In the genomic region with DNA sequence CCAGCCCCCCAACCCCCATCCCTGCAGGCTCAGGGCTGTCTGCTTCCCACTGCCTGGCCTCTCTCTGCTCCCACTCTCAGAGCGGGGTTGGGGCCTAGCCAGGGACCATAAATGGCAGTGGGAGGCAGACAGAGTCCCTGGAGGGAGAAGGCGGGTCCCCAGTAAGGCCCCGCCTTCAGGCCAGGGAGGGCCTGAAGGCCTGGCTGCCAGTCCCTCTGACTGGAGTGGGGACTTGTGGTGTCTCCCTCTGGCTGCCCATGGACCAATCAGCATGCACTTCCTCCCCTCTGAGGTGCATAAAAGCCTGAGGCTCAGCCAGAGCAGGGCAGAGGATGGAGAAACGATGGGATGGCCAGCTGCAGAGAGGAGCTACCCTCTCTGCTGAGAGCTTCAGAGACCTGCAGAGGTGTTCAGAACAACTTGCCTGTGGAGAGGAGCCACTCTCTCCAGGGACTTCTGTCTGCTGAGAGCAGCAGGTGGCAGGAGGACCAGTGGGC, we compare ENCODE assay signal across 16 cellular contexts. TPM values are rescaled to one million over a fixed set of nuclear protein-coding genes. Genes with fewer than 3 reads are reported as not detected.
DNase-seq lines count a peak whose midpoint lies in the region; ATAC-seq and TF ChIP-seq lines count a peak whose summit lies in the region.
"Had no signal": no experiment of that assay in that cellular context is flagged by ENCODE, and none has a peak within 500 bp of the region (broad histone marks: within the 10 kb centered on the region; RNA-seq: fewer than 3 reads in every experiment).

No MANE protein-coding gene starts in this region.

- peaks cover 6% of the 10 kb centered on the region for H3K4me1 Mint-ChIP-seq in neural progenitor cell

- no peak overlapping the region for H3K4me2 ChIP-seq in neural progenitor cell

- no peaks in the 10 kb centered on the region for H3K79me2 ChIP-seq in neural progenitor cell (ENCODE audit: low read depth)

- H3K4me3 Mint-ChIP-seq in neural progenitor cell: no peak overlapping the region
- H3K4me3 Mint-ChIP-seq: memory B cell had no signal

- no peak overlapping the region for H3K27ac Mint-ChIP-seq in neural progenitor cell
- H3K27ac Mint-ChIP-seq: memory B cell had no signal

- H3K9ac ChIP-seq in neural progenitor cell: no peak overlapping the region

- TF ChIP-seq POLR2A in gastroesophageal sphincter (IDR thresholded peaks at IDR 0.05): no peak

- H3F3A ChIP-seq in neural progenitor cell (ENCODE audit: low read depth): no peaks in the 10 kb centered on the region

- no peaks in the 10 kb centered on the region for H3K9me3 Mint-ChIP-seq in neural progenitor cell

- peak overlapping the region; percentile 63 for H2AFZ ChIP-seq in neural progenitor cell (replicated peaks)

- TF ChIP-seq CTCF in gastroesophageal sphincter (IDR thresholded peaks at IDR 0.05) (no peak), neural progenitor cell (IDR thresholded peaks at IDR 0.05) (no peak)

- no peaks in the 10 kb centered on the region for H3K9me3 ChIP-seq in gastroesophageal sphincter
- no peaks in the 10 kb centered on the region for H3K9me3 ChIP-seq in neural progenitor cell (ENCODE audit: low read depth)
- H3K9me3 ChIP-seq: Peyer's patch, suprapubic skin had no signal

- H3K36me3 Mint-ChIP-seq in neural progenitor cell: no peaks in the 10 kb centered on the region
- H3K36me3 Mint-ChIP-seq: memory B cell had no signal

- no peaks in the 10 kb centered on the region for H4K20me1 ChIP-seq in neural progenitor cell (ENCODE audit: low read depth)

- H3K27ac ChIP-seq in gastroesophageal sphincter: no peak overlapping the region
- H3K27ac ChIP-seq in neural progenitor cell: no peak overlapping the region
- H3K27ac ChIP-seq: Peyer's patch, suprapubic skin, VCaP had no signal

- DNase-seq in G401 (ENCODE audit: low spot score): peak; percentile 3
- peak; percentile 16 for DNase-seq in M059J (ENCODE audit: low read depth)
- peak; percentile 58 for DNase-seq in neural progenitor cell (ENCODE audit: low spot score)
- no peak for DNase-seq in NCI-H1930 (lab: John Stamatoyannopoulos, UW)
- no peak for DNase-seq in SW 1271 (lab: John Stamatoyannopoulos, UW)
- DNase-seq in activated CD4-positive, alpha-beta T cell treated with anti-CD3 and anti-CD28 coated beads, Interleukin-2, amount 50 U/mL, for 4 hours: no peak
- no peak for DNase-seq in cortex of kidney (lab: John Stamatoyannopoulos, UW)
- DNase-seq: amniotic stem cell, cerebellar nuclear complex, GF-D8, Peyer's patch had no signal

- 80% methylated on average over 1 of the region's 4 CpGs; no CpG with 5 or more reads in 1 of the 2 donors for WGBS in gastroesophageal sphincter (ENCODE audit: low coverage in 1 of 2), 2 donors

- no peak for TF ChIP-seq EP300 in gastroesophageal sphincter (IDR thresholded peaks at IDR 0.05)

- H3K4me3 ChIP-seq in gastroesophageal sphincter (no peak overlapping the region), neural progenitor cell (no peak overlapping the region)
- H3K4me3 ChIP-seq: Peyer's patch, suprapubic skin had no signal

- H3K4me1 ChIP-seq in gastroesophageal sphincter (no peaks in the 10 kb centered on the region), neural progenitor cell (peaks cover 7% of the 10 kb centered on the region)
- H3K4me1 ChIP-seq: Peyer's patch, suprapubic skin had no signal

- H3K27me3 Mint-ChIP-seq in neural progenitor cell (ENCODE audit: insufficient read depth, low read depth): no peaks in the 10 kb centered on the region

- H3K27me3 ChIP-seq in gastroesophageal sphincter: peaks cover 66% of the 10 kb centered on the region
- peaks cover 34% of the 10 kb centered on the region for H3K27me3 ChIP-seq in neural progenitor cell
- H3K27me3 ChIP-seq: Peyer's patch had no signal

- H3K36me3 ChIP-seq in gastroesophageal sphincter (no peaks in the 10 kb centered on the region), neural progenitor cell (no peaks in the 10 kb centered on the region)
- H3K36me3 ChIP-seq: Peyer's patch, suprapubic skin had no signal

- in situ Hi-C loops in G401 (cut with HindIII; ENCODE audit: low sequenced_read_pairs): no loop called here

- ATAC-seq in gastroesophageal sphincter: peak; percentile 43

RNA-seq across cellular contexts. Expression of gene BTNL9, which starts 2.7 kb away (rescaled TPM):
- total RNA-seq in G401 (2014; rRNA removed; shearing (Covaris generic)): 0.98 and 5.3 TPM in 2 replicates
- not detected in 2 replicates for total RNA-seq in M059J (2014; rRNA removed; shearing (Covaris generic))
- total RNA-seq in gastroesophageal sphincter (10 to 100 TPM in 3 of 4 donors, 1 to 10 TPM in 1; 7.5 to 18.6 (median 15.0) TPM), neural progenitor cell (ENCODE audit: low replicate concordance) (0.24 and 0.56 TPM in 2 replicates)
- total RNA-seq: activated CD8-positive, alpha-beta memory T cell treated with anti-CD3 and anti-CD28 coated beads for 36 hours had no signal

RNA-seq across cellular contexts. Expression of gene BTNL3, which starts 48.8 kb away (rescaled TPM):
- total RNA-seq in G401 (2014; rRNA removed; shearing (Covaris generic)): not detected in 2 replicates
- not detected in 2 replicates for total RNA-seq in M059J (2014; rRNA removed; shearing (Covaris generic))
- total RNA-seq in gastroesophageal sphincter: not detected
- 0.34 TPM in 1 of 2 replicates, not detected in the other for total RNA-seq in neural progenitor cell (ENCODE audit: low replicate concordance)
- total RNA-seq: activated CD8-positive, alpha-beta memory T cell treated with anti-CD3 and anti-CD28 coated beads for 36 hours; suprapubic skin had no signal

Comparison
In these comparisons a context has a peak if more than half of its experiments do, and no peak if none do; other contexts are left out.
1. DNase-seq: peak in G401 (single experiment), M059J (single experiment) and neural progenitor cell (single experiment); none in NCI-H1930 (0 of 2), SW 1271 (0 of 2), activated CD4-positive, alpha-beta T cell treated with anti-CD3 and anti-CD28 coated beads, Interleukin-2, amount 50 U/mL, for 4 hours (0 of 2) and cortex of kidney (single experiment).